Comparison of ENCODE assay signal across 37 cellular contexts in the genomic region with DNA sequence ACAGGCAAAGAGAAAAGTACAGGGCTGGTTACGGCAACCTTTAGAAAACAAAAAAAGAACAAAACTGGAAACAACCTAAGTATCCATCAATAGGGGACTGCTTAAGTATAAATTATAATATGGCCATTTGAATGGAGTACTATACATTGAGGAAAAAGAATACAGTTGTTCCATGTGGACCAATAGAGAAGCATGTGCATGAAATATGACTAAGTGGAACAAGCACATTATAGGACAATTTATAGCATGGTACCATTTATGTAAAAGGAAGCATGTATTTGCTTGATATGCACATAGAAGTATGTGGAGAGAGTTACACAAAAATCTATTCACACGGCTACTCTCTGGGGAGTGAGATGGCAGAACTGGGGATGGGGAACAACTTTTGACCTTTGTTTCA. TPM values are rescaled to one million over a fixed set of nuclear protein-coding genes. Genes with fewer than 3 reads are reported as not detected.
DNase-seq lines count a peak whose midpoint lies in the region; ATAC-seq, FAIRE-seq and TF ChIP-seq lines count a peak whose summit lies in the region.
"Had no signal": no experiment of that assay in that cellular context is flagged by ENCODE, and none has a peak within 500 bp of the region (broad histone marks: within the 10 kb centered on the region; RNA-seq: fewer than 3 reads in every experiment).

No MANE protein-coding gene starts in this region.

- H3K4me1 ChIP-seq in HepG2 (ENCODE audit: insufficient read depth, low read length) (no peaks in the 10 kb centered on the region), right lobe of liver (no peaks in the 10 kb centered on the region), H9 (ENCODE audit: insufficient read depth, low read length) (no peaks in the 10 kb centered on the region), HEK293 (ENCODE audit: control insufficient read depth, insufficient read depth, low read length) (no peaks in the 10 kb centered on the region), neuronal stem cell (ENCODE audit: control insufficient read depth in 2 of 2, insufficient read depth in 1 of 2, low read depth in 1 of 2, low read length in 2 of 2) (no peaks in the 10 kb centered on the region), thyroid gland (no peaks in the 10 kb centered on the region)
- H3K4me1 ChIP-seq: A549, BE2C, BLaER1, Caco-2 had no signal

- no peaks in the 10 kb centered on the region for H3K9me3 Mint-ChIP-seq in H9
- H3K9me3 Mint-ChIP-seq: CD4-positive, alpha-beta memory T cell; CD4-positive, alpha-beta T cell; CD4-positive, CD25-positive, alpha-beta regulatory T cell; CD8-positive, alpha-beta memory T cell; CD8-positive, alpha-beta T cell had no signal

- H3K4me3 ChIP-seq in HepG2 (replicated peaks in 1 of 3; ENCODE audit: insufficient read depth in 1 of 3, low read depth in 2 of 3, low read length in 3 of 3) (no peak overlapping the region), right lobe of liver (no peak overlapping the region), HEK293 (ENCODE audit: low read depth, low read length) (no peak overlapping the region), neuronal stem cell (ENCODE audit: low read length in 2 of 2) (no peak overlapping the region), thyroid gland (replicated peaks in 1 of 3) (no peak overlapping the region)
- H3K4me3 ChIP-seq: A549; BLaER1; BLaER1 treated with 17β-estradiol and CSF1 and Interleukin-3, amounts not matched to agents 10 nM and 100 nM had no signal

- no peak overlapping the region for H3T11ph ChIP-seq in H9 (ENCODE audit: low read length)

- peak overlapping the region; percentile 32 for H2BK20ac ChIP-seq in H9 (ENCODE audit: low read depth, low read length, poor library complexity, severe bottlenecking)

- 33% methylated on average over 2 of the region's 2 CpGs for WGBS in HepG2 (ENCODE audit: low lambda C conversion rate)
- WGBS in right lobe of liver (ENCODE audit: insufficient coverage, low coverage, low lambda C conversion rate, missing lambda C conversion rate) = 71% methylated on average over 2 of the region's 2 CpGs
- WGBS in H9 (ENCODE audit: extremely low coverage, insufficient read length, low lambda C conversion rate) = no CpG with 5 or more reads among the region's 2 CpGs
- no CpG with 5 or more reads among the region's 2 CpGs for WGBS in neuronal stem cell (ENCODE audit: extremely low coverage in 2 of 2, insufficient read length in 2 of 2, insufficient replicate concordance in 1 of 2), 2 donors
- WGBS in thyroid gland, 2 donors = 74 to 84% methylated on average over 2 of the region's 2 CpGs

- ATAC-seq in HepG2 (no peak), right lobe of liver (no peak), GM18907 (IDR thresholded peaks at IDR 0.05; ENCODE audit: unreplicated experiment) (no peak)
- ATAC-seq: A549; CD8-positive, alpha-beta T cell had no signal

- no peak overlapping the region for H3K27ac ChIP-seq in HepG2 (ENCODE audit: extremely low read length, insufficient read depth, low read length)
- H3K27ac ChIP-seq in right lobe of liver = no peak overlapping the region
- no peak overlapping the region for H3K27ac ChIP-seq in H9 (ENCODE audit: insufficient read length, low read depth, low read length)
- no peak overlapping the region for H3K27ac ChIP-seq in HEK293 (ENCODE audit: extremely low read depth, low read depth, low read length)
- no peak overlapping the region for H3K27ac ChIP-seq in neuronal stem cell (replicated peaks; ENCODE audit: low read length)
- no peak overlapping the region for H3K27ac ChIP-seq in thyroid gland
- H3K27ac ChIP-seq: 22Rv1; A549; BLaER1; BLaER1 treated with 17β-estradiol and CSF1 and Interleukin-3, amounts not matched to agents 10 nM and 100 nM; C4-2B had no signal

- TF ChIP-seq CTCF in HepG2 (CRISPR knock-in tag; IDR thresholded peaks at IDR 0.05) (no peak), right lobe of liver (IDR thresholded peaks at IDR 0.05) (no peak), H9 (conservative IDR thresholded peaks at IDR 0.05) (no peak), HEK293 (tag by site-specific recombination; IDR thresholded peaks at IDR 0.05) (no peak), thyroid gland (IDR thresholded peaks at IDR 0.05) (no peak)

- no peak for TF ChIP-seq POLR2A in HepG2 (IDR thresholded peaks at IDR 0.05; ENCODE audit: insufficient read depth in 1 of 2, low read depth in 2 of 2, low read length in 2 of 2)
- TF ChIP-seq POLR2A in right lobe of liver (IDR thresholded peaks at IDR 0.05) = no peak
- no peak for TF ChIP-seq POLR2A in thyroid gland (IDR thresholded peaks at IDR 0.05)

- H2AK5ac ChIP-seq in H9 (ENCODE audit: insufficient read length, low read length) (no peak overlapping the region), neuronal stem cell (ENCODE audit: low read depth, low read length) (no peak overlapping the region)

- DNase-seq in HepG2 (ENCODE audit: low spot score) = no peak
- no peak for DNase-seq in right lobe of liver
- no peak for DNase-seq in H9
- DNase-seq in neuronal stem cell (ENCODE audit: low spot score) = no peak
- no peak for DNase-seq in NCI-H526 treated with DMSO at 0.1 percent for 48 hours (lab: John Stamatoyannopoulos, UW)
- DNase-seq in thyroid gland = no peak
- DNase-seq: 8988T; ACHN; AML-193; C1 segment of cervical spinal cord; Caco-2; Calu3; CD4-positive, alpha-beta memory T cell; CD4-positive, alpha-beta T cell; CD4-positive, CD25-positive, alpha-beta regulatory T cell; CD8-positive, alpha-beta memory T cell; CD8-positive, alpha-beta T cell; COR-L47; DMS 273 treated with DMSO at 0.1 percent for 48 hours; DMS153; DMS53; DMS79; DMS79 treated with DMSO at 0.1 percent for 48 hours; DND-41; EL had no signal

- H3K9ac ChIP-seq in HepG2 (ENCODE audit: insufficient read depth, low read depth, low read length) (no peak overlapping the region), H9 (ENCODE audit: extremely low read depth, insufficient read length, low read length) (no peak overlapping the region), neuronal stem cell (ENCODE audit: low read depth, low read length, poor library complexity) (no peak overlapping the region)
- H3K9ac ChIP-seq: BLaER1; BLaER1 treated with 17β-estradiol and CSF1 and Interleukin-3, amounts not matched to agents 10 nM and 100 nM had no signal

- H2BK120ac ChIP-seq in H9 (ENCODE audit: low read depth, low read length, poor library complexity, severe bottlenecking) (no peak overlapping the region), neuronal stem cell (ENCODE audit: low read depth, low read length) (no peak overlapping the region)

- H2BK5ac ChIP-seq in H9 (ENCODE audit: insufficient read length, low read length) (no peak overlapping the region), neuronal stem cell (ENCODE audit: low read length) (no peak overlapping the region)

- BruUV-seq in HepG2 (replicated peaks; lab: Mats Ljungman, UMichigan) = no TSS peak

- H4K91ac ChIP-seq in H9 (ENCODE audit: insufficient read length, low read depth, low read length) = no peak overlapping the region
- no peak overlapping the region for H4K91ac ChIP-seq in neuronal stem cell (ENCODE audit: low read depth, low read length, poor library complexity)

- H3K9me3 ChIP-seq in HepG2 (ENCODE audit: low read length) (0 out of 2 replicates have a peak, but pooled peaks cover 9% of the 10 kb centered on the region), right lobe of liver (no peaks in the 10 kb centered on the region), H9 (ENCODE audit: control insufficient read depth, low read depth, low read length) (no peaks in the 10 kb centered on the region), HEK293 (ENCODE audit: control insufficient read depth, insufficient read depth, low read depth, low read length) (no peaks in the 10 kb centered on the region), neuronal stem cell (replicated peaks in 1 of 2; ENCODE audit: control insufficient read depth in 2 of 2, insufficient read depth in 1 of 2, low read depth in 1 of 2, low read length in 2 of 2) (no peaks in the 10 kb centered on the region), thyroid gland (no peaks in the 10 kb centered on the region)
- H3K9me3 ChIP-seq: A549, BE2C had no signal

- H3K4me2 ChIP-seq in HepG2 (ENCODE audit: low read depth, low read length) = no peak overlapping the region
- no peak overlapping the region for H3K4me2 ChIP-seq in H9 (ENCODE audit: insufficient read depth, insufficient read length, low read length)
- H3K4me2 ChIP-seq in neuronal stem cell (ENCODE audit: insufficient read depth, low read length, poor library complexity, severe bottlenecking) = no peak overlapping the region
- H3K4me2 ChIP-seq: A549; BLaER1; BLaER1 treated with 17β-estradiol and CSF1 and Interleukin-3, amounts not matched to agents 10 nM and 100 nM had no signal

- H3K79me2 ChIP-seq in HepG2 (ENCODE audit: insufficient read depth, low read length) (no peaks in the 10 kb centered on the region), H9 (ENCODE audit: insufficient read depth, low read length) (no peaks in the 10 kb centered on the region)

- TF ChIP-seq EP300 in HepG2 (IDR thresholded peaks at IDR 0.05; ENCODE audit: low read depth in 2 of 2, low read length in 2 of 2) = no peak
- TF ChIP-seq EP300 in HepG2 (CRISPR knock-in tag; IDR thresholded peaks at IDR 0.05; ENCODE audit: borderline replicate concordance) = no peak

- POLR2A ChIA-PET in HepG2 (lab: Yijun Ruan, JAX) = no interaction called here
- POLR2A ChIA-PET in HEK293 (lab: Yijun Ruan, JAX) = no interaction called here

- CTCF ChIA-PET in HepG2 (lab: Yijun Ruan, JAX; ENCODE audit: low intra/inter-chr PET ratio, low total read pairs) (no interaction called here), HEK293 (lab: Yijun Ruan, JAX) (no interaction called here)

- H3K4me1 Mint-ChIP-seq in H9 = no peaks in the 10 kb centered on the region; a peak in 1 of 4 replicates
- H3K4me1 Mint-ChIP-seq: B cell; CD14-positive monocyte; CD4-positive, alpha-beta memory T cell; CD4-positive, CD25-positive, alpha-beta regulatory T cell; CD8-positive, alpha-beta memory T cell had no signal

- peaks cover 0 to 9% of the 10 kb centered on the region in 2 experiments; a peak in 3 of 5 replicates for H3K27me3 ChIP-seq in HepG2 (ENCODE audit: control insufficient read depth in 1 of 2, insufficient read depth in 2 of 2, low read length in 2 of 2)
- H3K27me3 ChIP-seq in right lobe of liver = no peaks in the 10 kb centered on the region
- H3K27me3 ChIP-seq in H9 (ENCODE audit: insufficient read depth, low read length) = no peaks in the 10 kb centered on the region
- peaks cover 0 to 12% (median 0%) of the 10 kb centered on the region in 3 experiments for H3K27me3 ChIP-seq in neuronal stem cell (ENCODE audit: control insufficient read depth in 3 of 3, insufficient read depth in 3 of 3, low read depth in 1 of 3, low read length in 3 of 3)
- no peaks in the 10 kb centered on the region for H3K27me3 ChIP-seq in thyroid gland
- H3K27me3 ChIP-seq: BE2C; BLaER1; BLaER1 treated with 17β-estradiol and CSF1 and Interleukin-3, amounts not matched to agents 10 nM and 100 nM had no signal

- no peaks in the 10 kb centered on the region for H3K36me3 Mint-ChIP-seq in H9 (ENCODE audit: insufficient read depth in 1 of 3, low read depth in 3 of 3)
- H3K36me3 Mint-ChIP-seq: CD14-positive monocyte; CD4-positive, alpha-beta memory T cell; CD4-positive, CD25-positive, alpha-beta regulatory T cell; CD8-positive, alpha-beta memory T cell; CD8-positive, alpha-beta T cell had no signal

- no peak overlapping the region for H4K8ac ChIP-seq in H9 (replicated peaks; ENCODE audit: insufficient read length, low read depth, low read length)
- H4K8ac ChIP-seq in neuronal stem cell (ENCODE audit: low read depth, low read length) = no peak overlapping the region

- no peaks in the 10 kb centered on the region for H3K23me2 ChIP-seq in H9 (ENCODE audit: insufficient read length, low read depth, low read length, poor library complexity, severe bottlenecking)

- no peak overlapping the region for H3K4me3 Mint-ChIP-seq in H9
- H3K4me3 Mint-ChIP-seq: B cell; CD14-positive monocyte; CD4-positive, alpha-beta memory T cell; CD4-positive, alpha-beta T cell; CD4-positive, CD25-positive, alpha-beta regulatory T cell; CD8-positive, alpha-beta memory T cell; CD8-positive, alpha-beta T cell had no signal

- intact Hi-C loops in HepG2 (cut with micrococcal nuclease; ENCODE audit: unreplicated experiment) = no loop called here
- intact Hi-C loops in right lobe of liver (cut with DNase I) = no loop called here
- intact Hi-C loops in thyroid gland (cut with DNase I) = no loop called here

- no peak overlapping the region for H3K14ac ChIP-seq in H9 (ENCODE audit: insufficient read depth, low read length)
- H3K14ac ChIP-seq in neuronal stem cell (ENCODE audit: low read length) = no peak overlapping the region

- H4K20me1 ChIP-seq in HepG2 (ENCODE audit: insufficient read depth, low read length) (no peaks in the 10 kb centered on the region), H9 (ENCODE audit: control insufficient read depth, insufficient read depth, insufficient read length) (no peaks in the 10 kb centered on the region)
- H4K20me1 ChIP-seq: BLaER1; BLaER1 treated with 17β-estradiol and CSF1 and Interleukin-3, amounts not matched to agents 10 nM and 100 nM had no signal

- H3K18ac ChIP-seq in H9 (ENCODE audit: insufficient read length, low read depth, low read length) (no peak overlapping the region), neuronal stem cell (ENCODE audit: low read length) (no peak overlapping the region)

- no peak for TF ChIP-seq RAD21 in HepG2 (CRISPR knock-in tag; IDR thresholded peaks at IDR 0.05)

- H3K23ac ChIP-seq in H9 (ENCODE audit: insufficient read length, low read depth, low read length) (no peak overlapping the region), neuronal stem cell (ENCODE audit: low read depth, low read length, poor library complexity) (no peak overlapping the region)

- H2BK15ac ChIP-seq in H9 (ENCODE audit: low read depth, low read length) (no peak overlapping the region), neuronal stem cell (ENCODE audit: low read length) (peak overlapping the region; percentile 89)

- H3K36me3 ChIP-seq in HepG2 (replicated peaks in 1 of 2; ENCODE audit: control insufficient read depth in 1 of 2, insufficient read depth in 2 of 2, low read length in 2 of 2) = no peaks in the 10 kb centered on the region
- H3K36me3 ChIP-seq in right lobe of liver = no peaks in the 10 kb centered on the region
- no peaks in the 10 kb centered on the region for H3K36me3 ChIP-seq in HEK293 (ENCODE audit: control insufficient read depth in 2 of 2, insufficient read depth in 1 of 2, low read length in 2 of 2)
- H3K36me3 ChIP-seq in neuronal stem cell (replicated peaks in 1 of 2; ENCODE audit: control insufficient read depth in 2 of 2, insufficient read depth in 2 of 2, low read length in 2 of 2) = no peaks in the 10 kb centered on the region
- no peaks in the 10 kb centered on the region for H3K36me3 ChIP-seq in thyroid gland
- H3K36me3 ChIP-seq: BE2C; BLaER1; BLaER1 treated with 17β-estradiol and CSF1 and Interleukin-3, amounts not matched to agents 10 nM and 100 nM had no signal

- no peak for FAIRE-seq in HepG2 (lab: Jason Lieb, UNC)
- FAIRE-seq: A204.1, A549, D721Med had no signal

- no peak overlapping the region for H3K27ac Mint-ChIP-seq in H9
- H3K27ac Mint-ChIP-seq: B cell; CD4-positive, alpha-beta memory T cell; CD4-positive, alpha-beta T cell; CD4-positive, CD25-positive, alpha-beta regulatory T cell; CD8-positive, alpha-beta memory T cell; CD8-positive, alpha-beta T cell had no signal

- in situ Hi-C loops in HepG2 (cut with HindIII; ENCODE audit: extremely low pct_ligation_motif_present, low pct_unique_long_range_greater_than_20kb) = no loop called here

- H3K79me1 ChIP-seq in H9 (ENCODE audit: insufficient read depth, low read depth, low read length, poor library complexity, severe bottlenecking) = no peaks in the 10 kb centered on the region
- no peaks in the 10 kb centered on the region for H3K79me1 ChIP-seq in neuronal stem cell (ENCODE audit: low read depth, low read length)

- H3K27me3 Mint-ChIP-seq in H9 (ENCODE audit: low read depth) = peaks cover 3% of the 10 kb centered on the region; the same call in 1 of the 2 replicates

- H3K56ac ChIP-seq in H9 (ENCODE audit: insufficient read length, low read depth, low read length) = no peak overlapping the region

- H2BK12ac ChIP-seq in H9 (ENCODE audit: insufficient read length, low read depth, low read length) = no peak overlapping the region
- no peak overlapping the region for H2BK12ac ChIP-seq in neuronal stem cell (ENCODE audit: low read length)

- no peak overlapping the region for H2AFZ ChIP-seq in HepG2 (ENCODE audit: low read length)
- no peak overlapping the region for H2AFZ ChIP-seq in H9 (ENCODE audit: low read length)
- no peak overlapping the region for H2AFZ ChIP-seq in neuronal stem cell (ENCODE audit: low read length)

- H4K5ac ChIP-seq in H9 (ENCODE audit: insufficient read length, low read depth, low read length) = no peak overlapping the region

- H3K4ac ChIP-seq in H9 (ENCODE audit: low read depth, low read length) (no peak overlapping the region), neuronal stem cell (ENCODE audit: low read length) (no peak overlapping the region)

RNA-seq across cellular contexts. Expression of gene FAM222A, which starts 49.2 kb away (rescaled TPM):
- total RNA-seq in HepG2 (2016; rRNA removed; fragmentation: Illumina TruSeq; extraction: Trizol) (7.2 and 9.6 TPM in 2 replicates), right lobe of liver (1 to 10 TPM in 5 of 6 experiments, under 1 TPM in 1; 0.34 to 4.3 (median 1.2) TPM), H9 (2021) (2.8 and 3.2 TPM in 2 replicates), thyroid gland (1 to 10 TPM; 1.3 to 3.8 (median 1.9) TPM)
- total RNA-seq in HepG2 (2016; cell fraction: cytosol; rRNA removed; fragmentation: Illumina TruSeq; extraction: Trizol; ENCODE audit: low read depth) = 1.9 and 2.5 TPM in 2 replicates
- 5.6 and 8.3 TPM in 2 replicates for total RNA-seq in HepG2 (2016; cell fraction: insoluble cytoplasmic fraction; rRNA removed; fragmentation: Illumina TruSeq; extraction: Trizol)
- total RNA-seq in HepG2 (2016; cell fraction: membrane; rRNA removed; fragmentation: Illumina TruSeq; extraction: Trizol) = 7.5 TPM in 2 replicates
- 7.0 and 7.5 TPM in 2 replicates for total RNA-seq in HepG2 (2016; cell fraction: nucleus; rRNA removed; fragmentation: Illumina TruSeq; extraction: Trizol)
- 2.7 and 3.7 TPM in 2 replicates for polyA plus RNA-seq in HepG2 (2011; rRNA removed)
- 2.0 and 3.0 TPM in 2 replicates for polyA plus RNA-seq in HepG2 (2011; cell fraction: cytosol; rRNA removed)
- polyA plus RNA-seq in HepG2 (2011; cell fraction: nucleus; rRNA removed) = 3.8 and 4.7 TPM in 2 replicates
- polyA plus RNA-seq in HepG2 (2012) = 2.5 and 2.9 TPM in 2 replicates
- 2.5 and 2.6 TPM in 2 replicates for polyA plus RNA-seq in HepG2 (2016; cell fraction: cytosol; fragmentation: Illumina TruSeq; extraction: Trizol; ENCODE audit: low read depth)
- 9.4 and 11.8 TPM in 2 replicates for polyA plus RNA-seq in HepG2 (2016; cell fraction: insoluble cytoplasmic fraction; fragmentation: Illumina TruSeq; extraction: Trizol; ENCODE audit: low read depth)
- polyA plus RNA-seq in HepG2 (2016; cell fraction: membrane; fragmentation: Illumina TruSeq; extraction: Trizol; ENCODE audit: low read depth) = 8.4 and 9.5 TPM in 2 replicates
- polyA plus RNA-seq in HepG2 (2016; cell fraction: nucleus; fragmentation: Illumina TruSeq; extraction: Trizol; ENCODE audit: insufficient read depth, low read depth) = 9.3 and 9.9 TPM in 2 replicates
- 2.9 and 8.9 TPM in 2 replicates for polyA minus RNA-seq in HepG2 (2011; rRNA and poly(A)+ RNA removed; ENCODE audit: low replicate concordance)
- polyA minus RNA-seq in HepG2 (2011; cell fraction: cytosol; rRNA and poly(A)+ RNA removed) = 3.6 and 4.0 TPM in 2 replicates
- 7.9 and 8.2 TPM in 2 replicates for polyA minus RNA-seq in HepG2 (2011; cell fraction: nucleus; rRNA and poly(A)+ RNA removed)
- 14.4 TPM for polyA plus RNA-seq in neuronal stem cell (2013, experiment 1 of 2)
- polyA plus RNA-seq in neuronal stem cell (2013, experiment 2 of 2) = 14.3 TPM
- polyA plus RNA-seq: CD14-positive monocyte had no signal

Comparison
In these comparisons a context has a peak if more than half of its experiments do, and no peak if none do; other contexts are left out.
1. Of the 63 proteins assayed by ChIP-seq in both HepG2 and HEK293: peak only in HepG2: none; only in HEK293: MZF1; in both: none; in neither: 62.